ENCODE assay signal across 1 cellular context in the genomic region with DNA sequence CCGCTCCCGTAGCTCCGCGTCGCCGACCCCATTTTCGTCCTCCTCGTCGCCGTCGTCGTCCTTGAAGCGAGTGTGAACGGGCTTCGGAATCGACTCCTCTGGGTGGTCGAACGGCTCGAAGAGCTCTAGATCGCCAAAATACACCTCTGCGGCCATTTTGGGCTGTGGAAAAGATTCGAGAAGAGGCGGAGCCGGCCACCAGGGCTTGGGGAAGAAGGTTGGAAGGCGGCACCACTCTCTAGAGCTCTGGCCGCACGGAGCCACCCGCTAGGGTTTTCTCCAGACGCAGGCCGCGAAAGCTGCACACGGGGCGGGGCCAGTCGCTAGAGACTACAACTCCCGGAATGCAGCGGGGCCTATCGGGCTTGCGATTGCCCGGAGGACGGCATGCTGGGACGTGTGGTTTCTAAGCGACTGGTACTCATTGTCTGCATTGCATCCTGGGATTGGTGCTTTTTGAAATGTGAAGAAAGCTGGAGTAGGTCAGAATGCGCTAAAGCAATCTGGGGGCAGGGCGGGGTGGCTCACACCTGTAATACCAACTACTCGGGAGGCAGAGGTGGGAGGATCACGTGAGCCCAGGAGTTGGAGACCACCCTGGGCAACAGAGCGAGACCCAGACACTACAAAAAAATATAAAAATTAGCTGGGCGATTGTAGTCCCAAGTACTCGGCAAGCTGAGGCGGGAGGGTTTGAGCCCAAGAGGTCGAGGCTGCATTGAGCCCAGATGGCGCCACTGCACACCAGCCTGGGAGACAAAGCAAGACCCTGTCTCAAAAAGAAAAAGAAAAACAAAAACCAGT.
A peak's percentile ranks its signal among the peaks of the same experiment; 100 is the strongest.
TF ChIP-seq lines count a peak whose summit lies in the region.

TSS of gene ZCCHC8 (minus strand) at position 248 of the 804 bp plus-strand sequence. CDS start at position 156, 92 bp downstream.

TF ChIP-seq in K562, 482 proteins besides CTCF, POLR2A, EP300 and RAD21 (continued from another document and continues in another):
- 0 out of 4 replicates have a peak, but pooled peaks of 1 of the 2 experiments have one; percentile 25 for TF ChIP-seq ZMIZ1 (IDR thresholded peaks at IDR 0.05; ENCODE audit: low read depth in 2 of 2, low read length in 2 of 2)
- TF ChIP-seq BCL6 (CRISPR knock-in tag; IDR thresholded peaks at IDR 0.05), result no peak
- TF ChIP-seq ZSCAN29 (IDR thresholded peaks at IDR 0.05), result no peak; the same call in 1 of the 2 replicates
- peak; percentile 87 to 91 for TF ChIP-seq UBTF (IDR thresholded peaks at IDR 0.05; ENCODE audit: borderline replicate concordance in 1 of 2, low read depth in 2 of 2, low read length in 2 of 2)
- no peak for TF ChIP-seq FOXA3 (CRISPR knock-in tag; conservative IDR thresholded peaks at IDR 0.05 in 1 of 2, IDR thresholded peaks at IDR 0.05 in 1 of 2)
- TF ChIP-seq CCAR2 (IDR thresholded peaks at IDR 0.05; ENCODE audit: low read depth, low read length), result no peak
- no peak for TF ChIP-seq ELK3 (CRISPR knock-in tag; IDR thresholded peaks at IDR 0.05)
- TF ChIP-seq ZNF217 (CRISPR knock-in tag; IDR thresholded peaks at IDR 0.05), result no peak
- TF ChIP-seq RBM34 (IDR thresholded peaks at IDR 0.05; ENCODE audit: borderline replicate concordance, insufficient read depth, low read length), result no peak
- TF ChIP-seq PHB (CRISPR knock-in tag; IDR thresholded peaks at IDR 0.05), result 0 out of 2 replicates have a peak, but pooled peaks have one; percentile 72
- TF ChIP-seq KLF6 (CRISPR knock-in tag; IDR thresholded peaks at IDR 0.05; ENCODE audit: borderline replicate concordance), result no peak
- TF ChIP-seq ARID2 (IDR thresholded peaks at IDR 0.05), result no peak
- peak; percentile 70; the same call in 1 of the 2 replicates for TF ChIP-seq ZNF12 (CRISPR knock-in tag; IDR thresholded peaks at IDR 0.05)
- no peak; the same call in 1 of the 2 replicates for TF ChIP-seq ELF1 (tag; IDR thresholded peaks at IDR 0.05)
- TF ChIP-seq, protein P1, sequence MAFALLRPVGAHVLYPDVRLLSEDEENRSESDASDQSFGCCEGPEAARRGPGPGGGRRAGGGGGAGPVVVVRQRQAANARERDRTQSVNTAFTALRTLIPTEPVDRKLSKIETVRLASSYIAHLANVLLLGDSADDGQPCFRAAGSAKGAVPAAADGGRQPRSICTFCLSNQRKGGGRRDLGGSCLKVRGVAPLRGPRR (CRISPR knock-in tag; IDR thresholded peaks at IDR 0.05), result no peak
- no peak for TF ChIP-seq ZNF232 (CRISPR knock-in tag; IDR thresholded peaks at IDR 0.05)
- no peak for TF ChIP-seq ZKSCAN8 (CRISPR knock-in tag; IDR thresholded peaks at IDR 0.05)
- TF ChIP-seq TRIM28 (IDR thresholded peaks at IDR 0.05), result 0 out of 2 replicates have a peak, but pooled peaks have one; percentile 19
- TF ChIP-seq, protein P2, sequence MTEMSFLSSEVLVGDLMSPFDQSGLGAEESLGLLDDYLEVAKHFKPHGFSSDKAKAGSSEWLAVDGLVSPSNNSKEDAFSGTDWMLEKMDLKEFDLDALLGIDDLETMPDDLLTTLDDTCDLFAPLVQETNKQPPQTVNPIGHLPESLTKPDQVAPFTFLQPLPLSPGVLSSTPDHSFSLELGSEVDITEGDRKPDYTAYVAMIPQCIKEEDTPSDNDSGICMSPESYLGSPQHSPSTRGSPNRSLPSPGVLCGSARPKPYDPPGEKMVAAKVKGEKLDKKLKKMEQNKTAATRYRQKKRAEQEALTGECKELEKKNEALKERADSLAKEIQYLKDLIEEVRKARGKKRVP (CRISPR knock-in tag; IDR thresholded peaks at IDR 0.05), result no peak
- TF ChIP-seq EHMT2 (IDR thresholded peaks at IDR 0.05), result no peak
- TF ChIP-seq ZFP1 (CRISPR knock-in tag; IDR thresholded peaks at IDR 0.05), result no peak
- TF ChIP-seq ATF6 (CRISPR knock-in tag; IDR thresholded peaks at IDR 0.05), result peak; percentile 63; the same call in 1 of the 2 replicates
- no peak for TF ChIP-seq BRCA1 (IDR thresholded peaks at IDR 0.05)
- no peak for TF ChIP-seq BRCA1 (CRISPR knock-in tag; IDR thresholded peaks at IDR 0.05)
- no peak for TF ChIP-seq ZNF695 (CRISPR knock-in tag; IDR thresholded peaks at IDR 0.05)
- TF ChIP-seq ZNF766 (CRISPR knock-in tag; conservative IDR thresholded peaks at IDR 0.05), result peak; percentile 90
- TF ChIP-seq PHF20 (IDR thresholded peaks at IDR 0.05; ENCODE audit: partially characterized antibody), result no peak
- TF ChIP-seq, protein P3, sequence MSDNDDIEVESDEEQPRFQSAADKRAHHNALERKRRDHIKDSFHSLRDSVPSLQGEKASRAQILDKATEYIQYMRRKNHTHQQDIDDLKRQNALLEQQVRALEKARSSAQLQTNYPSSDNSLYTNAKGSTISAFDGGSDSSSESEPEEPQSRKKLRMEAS (CRISPR knock-in tag; IDR thresholded peaks at IDR 0.05), result peak; percentile 47
- TF ChIP-seq SETDB1 (IDR thresholded peaks at IDR 0.05; ENCODE audit: low read length), result peak; percentile 59
- no peak for TF ChIP-seq ZNF121 (CRISPR knock-in tag; conservative IDR thresholded peaks at IDR 0.05)
- no peak for TF ChIP-seq U2AF1 (optimal IDR thresholded peaks at IDR 0.05; ENCODE audit: low read depth, low read length)
- no peak for TF ChIP-seq TCF7 (IDR thresholded peaks at IDR 0.05; ENCODE audit: borderline replicate concordance)
- no peak for TF ChIP-seq KDM2B (CRISPR knock-in tag; IDR thresholded peaks at IDR 0.05)
- peak; percentile 79; the same call in 1 of the 2 replicates for TF ChIP-seq GTF2E2 (tag; IDR thresholded peaks at IDR 0.05)
- TF ChIP-seq HIVEP1 (CRISPR knock-in tag; IDR thresholded peaks at IDR 0.05), result no peak
- TF ChIP-seq POLR2AphosphoS2 (IDR thresholded peaks at IDR 0.05; ENCODE audit: low read length), result peak; percentile 89; the same call in 1 of the 2 replicates
- no peak for TF ChIP-seq KLF16 (IDR thresholded peaks at IDR 0.05)
- TF ChIP-seq KAT2B (IDR thresholded peaks at IDR 0.05; ENCODE audit: low read depth, low read length), result peak; percentile 43
- no peak for TF ChIP-seq ELF2 (CRISPR knock-in tag; IDR thresholded peaks at IDR 0.05)
- peak; percentile 67 for TF ChIP-seq EP400 (IDR thresholded peaks at IDR 0.05)
- TF ChIP-seq CXXC5 (CRISPR knock-in tag; IDR thresholded peaks at IDR 0.05), result peak; percentile 85
- TF ChIP-seq, protein P4, sequence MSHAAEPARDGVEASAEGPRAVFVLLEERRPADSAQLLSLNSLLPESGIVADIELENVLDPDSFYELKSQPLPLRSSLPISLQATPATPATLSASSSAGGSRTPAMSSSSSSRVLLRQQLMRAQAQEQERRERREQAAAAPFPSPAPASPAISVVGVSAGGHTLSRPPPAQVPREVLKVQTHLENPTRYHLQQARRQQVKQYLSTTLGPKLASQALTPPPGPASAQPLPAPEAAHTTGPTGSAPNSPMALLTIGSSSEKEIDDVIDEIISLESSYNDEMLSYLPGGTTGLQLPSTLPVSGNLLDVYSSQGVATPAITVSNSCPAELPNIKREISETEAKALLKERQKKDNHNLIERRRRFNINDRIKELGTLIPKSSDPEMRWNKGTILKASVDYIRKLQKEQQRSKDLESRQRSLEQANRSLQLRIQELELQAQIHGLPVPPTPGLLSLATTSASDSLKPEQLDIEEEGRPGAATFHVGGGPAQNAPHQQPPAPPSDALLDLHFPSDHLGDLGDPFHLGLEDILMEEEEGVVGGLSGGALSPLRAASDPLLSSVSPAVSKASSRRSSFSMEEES (CRISPR knock-in tag; IDR thresholded peaks at IDR 0.05), result peak; percentile 80
- TF ChIP-seq CEBPB (tag; IDR thresholded peaks at IDR 0.05), result 0 out of 2 replicates have a peak, but pooled peaks have one; percentile 40
- no peak for TF ChIP-seq RFX7 (CRISPR knock-in tag; IDR thresholded peaks at IDR 0.05)
- peak; percentile 92 for TF ChIP-seq POLR2B (IDR thresholded peaks at IDR 0.05; ENCODE audit: low read depth, partially characterized antibody)
- TF ChIP-seq ZNF175 (CRISPR knock-in tag; IDR thresholded peaks at IDR 0.05; ENCODE audit: low read depth), result peak; percentile 84
- no peak for TF ChIP-seq MYNN (IDR thresholded peaks at IDR 0.05)
- TF ChIP-seq MYNN (CRISPR knock-in tag; IDR thresholded peaks at IDR 0.05), result no peak
- TF ChIP-seq PML (IDR thresholded peaks at IDR 0.05; ENCODE audit: low read length), result peak; percentile 77; the same call in 1 of the 2 replicates
- no peak for TF ChIP-seq ZC3H11A (IDR thresholded peaks at IDR 0.05; ENCODE audit: low read depth, low read length)
- TF ChIP-seq C11orf30 (IDR thresholded peaks at IDR 0.05; ENCODE audit: low read depth), result no peak
- TF ChIP-seq HSF4 (CRISPR knock-in tag; IDR thresholded peaks at IDR 0.05; ENCODE audit: borderline replicate concordance), result no peak
- TF ChIP-seq, protein P5, sequence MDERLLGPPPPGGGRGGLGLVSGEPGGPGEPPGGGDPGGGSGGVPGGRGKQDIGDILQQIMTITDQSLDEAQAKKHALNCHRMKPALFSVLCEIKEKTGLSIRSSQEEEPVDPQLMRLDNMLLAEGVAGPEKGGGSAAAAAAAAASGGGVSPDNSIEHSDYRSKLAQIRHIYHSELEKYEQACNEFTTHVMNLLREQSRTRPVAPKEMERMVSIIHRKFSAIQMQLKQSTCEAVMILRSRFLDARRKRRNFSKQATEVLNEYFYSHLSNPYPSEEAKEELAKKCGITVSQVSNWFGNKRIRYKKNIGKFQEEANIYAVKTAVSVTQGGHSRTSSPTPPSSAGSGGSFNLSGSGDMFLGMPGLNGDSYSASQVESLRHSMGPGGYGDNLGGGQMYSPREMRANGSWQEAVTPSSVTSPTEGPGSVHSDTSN (CRISPR knock-in tag; IDR thresholded peaks at IDR 0.05; ENCODE audit: low read depth), result no peak
- TF ChIP-seq, protein P5 (tag; conservative IDR thresholded peaks at IDR 0.05; ENCODE audit: low read depth), result no peak
- TF ChIP-seq SNRNP70 (optimal IDR thresholded peaks at IDR 0.05; ENCODE audit: low read depth, low read length), result no peak
- no peak for TF ChIP-seq GABPB2 (CRISPR knock-in tag; conservative IDR thresholded peaks at IDR 0.05)
- no peak for TF ChIP-seq BDP1 (IDR thresholded peaks at IDR 0.05; ENCODE audit: insufficient read depth, insufficient read length)
